8 cellular contexts compared by ENCODE assay signal in the genomic region with DNA sequence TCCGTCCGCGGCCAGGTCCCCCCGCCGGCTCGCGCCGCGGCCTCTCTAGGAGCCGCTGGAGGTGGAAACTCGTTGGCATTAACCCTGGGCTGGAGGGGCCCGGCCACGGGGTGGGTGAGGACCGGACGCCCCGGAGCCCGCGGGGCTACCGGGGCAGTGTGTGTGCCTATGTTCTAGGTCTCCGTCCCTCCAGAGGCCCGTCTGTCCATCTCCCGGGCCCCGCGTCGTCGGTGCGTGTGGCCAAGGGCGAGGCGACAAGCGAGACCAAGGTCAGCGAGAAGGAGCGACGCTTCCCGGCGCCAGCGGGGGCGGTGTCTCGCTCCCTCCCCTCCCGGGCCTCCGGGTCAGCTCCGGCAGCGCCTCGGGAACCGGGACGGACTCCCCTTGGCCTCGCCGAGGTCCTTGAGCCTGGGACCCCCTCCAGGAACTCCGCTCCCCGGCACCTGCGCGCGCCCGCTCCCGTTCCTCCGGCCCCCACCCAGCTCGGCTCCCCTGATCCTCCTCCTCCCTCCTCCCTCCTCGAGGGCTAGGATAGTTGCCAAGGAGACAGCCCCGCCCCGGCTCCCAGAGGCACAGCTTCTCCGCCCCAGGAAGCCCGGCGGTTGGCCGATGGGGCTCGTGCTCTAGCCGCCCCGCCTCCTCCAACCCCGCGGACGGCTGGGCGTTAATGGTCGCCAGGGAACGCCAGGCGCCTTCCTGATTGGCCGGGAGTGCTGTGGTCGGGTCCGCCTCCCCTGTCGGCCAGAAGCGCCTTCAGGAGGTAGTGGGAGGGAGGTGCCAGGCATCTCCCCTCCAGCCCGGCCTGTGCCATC. TPM values are rescaled to one million over a fixed set of nuclear protein-coding genes. Genes with fewer than 3 reads are reported as not detected.
DNase-seq lines count a peak whose midpoint lies in the region; ATAC-seq, FAIRE-seq and TF ChIP-seq lines count a peak whose summit lies in the region.

No MANE protein-coding gene starts in this region.

- peaks cover 23% of the 10 kb centered on the region for H3K4me1 Mint-ChIP-seq in endodermal cell

- H3K36me3 Mint-ChIP-seq in endodermal cell (ENCODE audit: low read depth): peaks cover 23% of the 10 kb centered on the region

- DNase-seq in D721Med (ENCODE audit: insufficient read length, low spot score): peak; percentile 94
- DNase-seq in NT2/D1 (ENCODE audit: low read depth, low spot score): peak; percentile 97
- peak; percentile 86 for DNase-seq in activated CD8-positive, alpha-beta memory T cell treated with anti-CD3 and anti-CD28 coated beads, Interleukin-2, amount 50 U/mL, for 24 hours (ENCODE audit: extremely low read depth)
- DNase-seq in endodermal cell: peak; percentile 99
- DNase-seq in stimulated activated CD8-positive, alpha-beta memory T cell treated with anti-CD3 and anti-CD28 coated beads, Interleukin-15, amount 100 ng/mL, for 24 hours (ENCODE audit: low read depth): peak; percentile 81

- no peak for FAIRE-seq in D721Med (lab: Jason Lieb, UNC)

- H3K27ac ChIP-seq in HUES48 (ENCODE audit: low read depth, low read length): peak overlapping the region; percentile 97
- peak overlapping the region; percentile 87 for H3K27ac ChIP-seq in endodermal cell (ENCODE audit: low read depth, low read length)
- peak overlapping the region; percentile 87 for H3K27ac ChIP-seq in mesodermal cell (ENCODE audit: low read depth, low read length, severe bottlenecking)

- H3K4me1 ChIP-seq in HUES48 (ENCODE audit: control insufficient read depth, insufficient read depth, low read length) (peaks cover 7% of the 10 kb centered on the region), NT2/D1 (ENCODE audit: insufficient read depth, insufficient read length) (peaks cover 9% of the 10 kb centered on the region), endodermal cell (ENCODE audit: control insufficient read depth, insufficient read depth, low read length) (no peaks in the 10 kb centered on the region), mesodermal cell (ENCODE audit: control insufficient read depth, insufficient read depth, low read length, poor library complexity, severe bottlenecking) (peaks cover 7% of the 10 kb centered on the region)

- peak overlapping the region; percentile 71 for H3K4me3 Mint-ChIP-seq in endodermal cell

- H3K9me3 Mint-ChIP-seq in endodermal cell: no peaks in the 10 kb centered on the region

- H3K9me3 ChIP-seq in HUES48 (ENCODE audit: control insufficient read depth, insufficient read depth, low read length) (no peaks in the 10 kb centered on the region), NT2/D1 (ENCODE audit: insufficient read depth, low read length) (no peaks in the 10 kb centered on the region), endodermal cell (ENCODE audit: control insufficient read depth, low read length) (no peaks in the 10 kb centered on the region), mesodermal cell (ENCODE audit: control insufficient read depth, low read length) (no peaks in the 10 kb centered on the region)

- H3K27me3 ChIP-seq in HUES48 (ENCODE audit: control insufficient read depth, insufficient read depth, low read length): no peaks in the 10 kb centered on the region
- H3K27me3 ChIP-seq in NT2/D1 (ENCODE audit: insufficient read depth, insufficient read length): no peaks in the 10 kb centered on the region
- no peaks in the 10 kb centered on the region for H3K27me3 ChIP-seq in endodermal cell (ENCODE audit: control insufficient read depth, insufficient read depth, low read length, poor library complexity, severe bottlenecking)

- H3K27ac Mint-ChIP-seq in endodermal cell: peak overlapping the region; percentile 96

- ATAC-seq in GM21390 (IDR thresholded peaks at IDR 0.05; ENCODE audit: unreplicated experiment): peak; percentile 76

- H3K36me3 ChIP-seq in HUES48 (ENCODE audit: control insufficient read depth, insufficient read depth, low read length) (peaks cover 19% of the 10 kb centered on the region), NT2/D1 (ENCODE audit: insufficient read depth, insufficient read length, low read length) (peaks cover 36% of the 10 kb centered on the region), endodermal cell (ENCODE audit: control insufficient read depth, insufficient read depth, low read length) (peaks cover 15% of the 10 kb centered on the region), mesodermal cell (ENCODE audit: control insufficient read depth, insufficient read depth, low read length) (peaks cover 23% of the 10 kb centered on the region)

- H3K27me3 Mint-ChIP-seq in endodermal cell (ENCODE audit: insufficient read depth): no peaks in the 10 kb centered on the region

- H3K4me3 ChIP-seq in HUES48 (ENCODE audit: low read depth, low read length): peak overlapping the region; percentile 89
- peak overlapping the region; percentile 85 for H3K4me3 ChIP-seq in NT2/D1 (ENCODE audit: insufficient read length, low read depth)
- peak overlapping the region; percentile 83 for H3K4me3 ChIP-seq in endodermal cell (ENCODE audit: low read length)
- H3K4me3 ChIP-seq in mesodermal cell (ENCODE audit: extremely low read depth, insufficient read depth, low read length, poor library complexity, severe bottlenecking): peak overlapping the region; percentile 70

- H3K9ac ChIP-seq in HUES48 (ENCODE audit: low read depth, low read length) (peak overlapping the region; percentile 91), NT2/D1 (ENCODE audit: insufficient read length, low read depth) (peak overlapping the region; percentile 97), endodermal cell (ENCODE audit: extremely low read depth, low read length, poor library complexity, severe bottlenecking) (peak overlapping the region; percentile 66)

- no peak for TF ChIP-seq CTCF in D721Med (IDR thresholded peaks at IDR 0.05; ENCODE audit: insufficient read depth, missing control alignments)
- TF ChIP-seq CTCF in endodermal cell (conservative IDR thresholded peaks at IDR 0.05): peak; percentile 69

- WGBS in endodermal cell (ENCODE audit: insufficient coverage in 1 of 2, insufficient read length in 1 of 2), 2 experiments: 0% methylated on average over 36 to 79 of the region's 79 CpGs
- 0% methylated on average over 49 to 59 of the region's 79 CpGs for WGBS in mesodermal cell (ENCODE audit: insufficient coverage in 2 of 2), 2 experiments

RNA-seq across cellular contexts. Expression of gene ZNF768, which starts 0.7 kb away (rescaled TPM):
- total RNA-seq in endodermal cell: 10 to 100 TPM; 47.0 to 59.2 TPM
- polyA plus RNA-seq in endodermal cell (2013, experiment 1 of 2): 52.3 TPM
- 47.9 TPM for polyA plus RNA-seq in endodermal cell (2013, experiment 2 of 2)
- 33.7 TPM for polyA plus RNA-seq in mesodermal cell (2013, experiment 1 of 2)
- polyA plus RNA-seq in mesodermal cell (2013, experiment 2 of 2): 31.0 TPM

RNA-seq across cellular contexts. Expression of gene ZNF747, which starts 7.6 kb away (rescaled TPM):
- 10 to 100 TPM; 15.5 to 17.1 TPM for total RNA-seq in endodermal cell
- 6.7 TPM for polyA plus RNA-seq in endodermal cell (2013, experiment 1 of 2)
- polyA plus RNA-seq in endodermal cell (2013, experiment 2 of 2): 6.6 TPM
- polyA plus RNA-seq in mesodermal cell (2013, experiment 1 of 2): 4.9 TPM
- 4.4 TPM for polyA plus RNA-seq in mesodermal cell (2013, experiment 2 of 2)

RNA-seq across cellular contexts. Expression of gene ZNF764, which starts 31.1 kb away (rescaled TPM):
- total RNA-seq in endodermal cell: 10 to 100 TPM; 19.0 TPM
- polyA plus RNA-seq in endodermal cell (2013, experiment 1 of 2): 13.7 TPM
- polyA plus RNA-seq in endodermal cell (2013, experiment 2 of 2): 12.5 TPM
- polyA plus RNA-seq in mesodermal cell (2013, experiment 1 of 2): 8.1 TPM
- polyA plus RNA-seq in mesodermal cell (2013, experiment 2 of 2): 7.1 TPM

RNA-seq across cellular contexts. Expression of gene ZNF688, which starts 44.5 kb away (rescaled TPM):
- 1 to 10 TPM; 6.4 to 7.5 TPM for total RNA-seq in endodermal cell
- 9.6 TPM for polyA plus RNA-seq in endodermal cell (2013, experiment 1 of 2)
- polyA plus RNA-seq in endodermal cell (2013, experiment 2 of 2): 9.1 TPM
- 6.2 TPM for polyA plus RNA-seq in mesodermal cell (2013, experiment 1 of 2)
- 7.6 TPM for polyA plus RNA-seq in mesodermal cell (2013, experiment 2 of 2)

RNA-seq across cellular contexts. Expression of gene ITGAL, which starts 54.5 kb away (rescaled TPM):
- total RNA-seq in endodermal cell: not detected
- polyA plus RNA-seq in endodermal cell (2013, experiment 1 of 2): not detected
- not detected for polyA plus RNA-seq in endodermal cell (2013, experiment 2 of 2)
- polyA plus RNA-seq in mesodermal cell (2013, experiment 1 of 2): not detected
- polyA plus RNA-seq in mesodermal cell (2013, experiment 2 of 2): not detected

Comparison
In these comparisons a context has a peak if more than half of its experiments do, and no peak if none do; other contexts are left out.
1. Peak in every context shown above with its lines: DNase-seq, ATAC-seq, H3K4me3 ChIP-seq and H3K27ac ChIP-seq.